19 cellular contexts compared by ENCODE assay signal in the genomic region with DNA sequence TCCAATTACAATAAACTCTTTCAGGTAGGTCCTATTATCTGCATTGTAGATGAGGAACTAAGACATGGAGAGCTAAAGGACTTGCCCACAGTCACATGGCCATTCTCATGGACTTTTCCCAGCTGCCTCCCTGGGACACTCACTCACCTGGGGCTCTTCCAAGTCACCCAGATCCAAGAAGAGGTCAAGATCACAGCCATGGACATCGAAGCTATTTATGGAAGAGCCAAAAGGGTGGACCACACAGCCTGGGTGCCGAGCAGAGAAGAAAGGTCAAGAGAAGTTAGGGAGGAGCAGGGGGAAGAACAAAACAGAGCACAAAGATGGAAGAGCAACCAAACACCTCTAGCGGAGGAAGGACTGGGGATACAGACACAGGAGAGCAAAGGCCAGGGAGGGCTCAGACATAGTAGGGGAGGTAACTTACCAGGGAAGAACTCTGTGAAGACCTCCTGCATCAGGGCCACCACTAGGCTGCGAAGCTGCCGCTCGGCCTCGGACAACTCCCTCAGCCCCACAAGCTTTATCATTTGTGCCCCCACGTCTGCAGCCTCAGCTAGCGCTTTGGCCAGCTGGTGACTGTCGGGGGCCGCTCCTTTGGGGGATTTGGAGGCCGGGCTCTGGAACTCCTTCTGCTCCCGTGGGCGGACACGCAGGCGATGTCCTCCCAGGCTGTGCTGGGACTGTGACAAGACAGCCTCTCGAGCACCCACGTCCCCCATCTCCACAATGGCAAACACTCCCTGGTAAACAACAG. TPM values are rescaled to one million over a fixed set of nuclear protein-coding genes. Genes with fewer than 3 reads are reported as not detected.
A peak's percentile ranks its signal among the peaks of the same experiment; 100 is the strongest.
DNase-seq lines count a peak whose midpoint lies in the region; ATAC-seq and TF ChIP-seq lines count a peak whose summit lies in the region.
"Had no signal": no experiment of that assay in that cellular context is flagged by ENCODE, and none has a peak within 500 bp of the region (broad histone marks: within the 10 kb centered on the region; RNA-seq: fewer than 3 reads in every experiment).

No MANE protein-coding gene starts in this region.

- no peak for ATAC-seq in activated T-cell treated with anti-CD3 and anti-CD28 coated beads, Interleukin-2, amount 50 U/mL, for 4 hours
- peak; percentile 53 to 83 (median 68) for ATAC-seq in psoas muscle
- no peak for ATAC-seq in foreskin keratinocyte
- ATAC-seq in GM18502 (IDR thresholded peaks at IDR 0.05; ENCODE audit: poor library complexity, unreplicated experiment): no peak
- ATAC-seq: GM23338, Right ventricle myocardium inferior had no signal

- no peaks in the 10 kb centered on the region for H3K27me3 Mint-ChIP-seq in activated T-cell treated with anti-CD3 and anti-CD28 coated beads, Interleukin-2, amount 50 U/mL, for 24 hours
- H3K27me3 Mint-ChIP-seq in activated T-cell treated with anti-CD3 and anti-CD28 coated beads, Interleukin-2, amount 50 U/mL, for 4 hours (ENCODE audit: low read depth): no peaks in the 10 kb centered on the region
- H3K27me3 Mint-ChIP-seq in IgD-negative memory B cell (no peaks in the 10 kb centered on the region), endodermal cell (ENCODE audit: insufficient read depth) (no peaks in the 10 kb centered on the region)
- no peaks in the 10 kb centered on the region for H3K27me3 Mint-ChIP-seq in CD8-positive, alpha-beta memory T cell
- H3K27me3 Mint-ChIP-seq: B cell had no signal

- CTCF ChIA-PET in CD8-positive, alpha-beta memory T cell (lab: Charles Lee): interaction anchor here (1.0 kb wide), 1 partner anchor 38 kb away, joined by 3 read pairs; no protein-coding TSS in a partner anchor

- H3K36me3 ChIP-seq in endodermal cell (ENCODE audit: control insufficient read depth, insufficient read depth, low read length): peaks cover 48% of the 10 kb centered on the region
- peaks cover 0 to 91% of the 10 kb centered on the region in 2 donors for H3K36me3 ChIP-seq in psoas muscle (ENCODE audit: insufficient read depth in 1 of 2, low read depth in 1 of 2)
- H3K36me3 ChIP-seq in CD8-positive, alpha-beta memory T cell (ENCODE audit: insufficient read depth, low read length): peaks cover 41% of the 10 kb centered on the region

- no peak for DNase-seq in activated T-cell treated with anti-CD3 and anti-CD28 coated beads, Interleukin-2, amount 50 U/mL, for 24 hours
- DNase-seq in activated T-cell treated with anti-CD3 and anti-CD28 coated beads, Interleukin-2, amount 50 U/mL, for 4 hours: no peak
- no peak for DNase-seq in endodermal cell
- DNase-seq in psoas muscle: peak in 1 of 2 donors; percentile 54
- no peak for DNase-seq in foreskin keratinocyte
- DNase-seq in CD8-positive, alpha-beta memory T cell: no peak
- DNase-seq: Caco-2; HCEC 1CT; NCI-H1105; NCI-H1694; NCI-H2081 treated with DMSO at 0.1 percent for 48 hours; NCI-H748 treated with DMSO at 0.1 percent for 48 hours; NK-92 treated with Interleukin-12 subunit alpha and Interleukin-12 subunit beta, amount 100 ng/mL, for 24 hours had no signal

- peaks cover 78% of the 10 kb centered on the region for H3K36me3 Mint-ChIP-seq in activated T-cell treated with anti-CD3 and anti-CD28 coated beads, Interleukin-2, amount 50 U/mL, for 24 hours (ENCODE audit: low read depth)
- H3K36me3 Mint-ChIP-seq in activated T-cell treated with anti-CD3 and anti-CD28 coated beads, Interleukin-2, amount 50 U/mL, for 4 hours (ENCODE audit: insufficient read depth): peaks cover 18% of the 10 kb centered on the region
- H3K36me3 Mint-ChIP-seq in IgD-negative memory B cell (no peaks in the 10 kb centered on the region), endodermal cell (ENCODE audit: low read depth) (peaks cover 54% of the 10 kb centered on the region)
- H3K36me3 Mint-ChIP-seq in CD8-positive, alpha-beta memory T cell: peaks cover 0 to 57% (median 7%) of the 10 kb centered on the region in 3 donors

- intact Hi-C loops in psoas muscle (cut with DNase I): no loop called here

- no peaks in the 10 kb centered on the region for H3K4me1 ChIP-seq in endodermal cell (ENCODE audit: control insufficient read depth, insufficient read depth, low read length)
- peaks cover 21% of the 10 kb centered on the region for H3K4me1 ChIP-seq in psoas muscle
- no peaks in the 10 kb centered on the region for H3K4me1 ChIP-seq in foreskin keratinocyte
- no peaks in the 10 kb centered on the region for H3K4me1 ChIP-seq in CD8-positive, alpha-beta memory T cell (ENCODE audit: insufficient read depth, low read length)
- H3K4me1 ChIP-seq: Caco-2 had no signal

- H3K27me3 ChIP-seq in endodermal cell (ENCODE audit: control insufficient read depth, insufficient read depth, low read length, poor library complexity, severe bottlenecking): no peaks in the 10 kb centered on the region
- no peaks in the 10 kb centered on the region for H3K27me3 ChIP-seq in psoas muscle (ENCODE audit: insufficient read depth in 3 of 3, low read length in 2 of 3)
- no peaks in the 10 kb centered on the region for H3K27me3 ChIP-seq in foreskin keratinocyte
- no peaks in the 10 kb centered on the region for H3K27me3 ChIP-seq in CD8-positive, alpha-beta memory T cell (ENCODE audit: insufficient read depth, low read length, poor library complexity, severe bottlenecking)
- H3K27me3 ChIP-seq: Peyer's patch had no signal

- TF ChIP-seq CTCF in endodermal cell (conservative IDR thresholded peaks at IDR 0.05): no peak
- no peak for TF ChIP-seq CTCF in psoas muscle (IDR thresholded peaks at IDR 0.05)
- TF ChIP-seq CTCF in foreskin keratinocyte (conservative IDR thresholded peaks at IDR 0.05): no peak

- peak overlapping the region; percentile 23 for H3K27ac Mint-ChIP-seq in activated T-cell treated with anti-CD3 and anti-CD28 coated beads, Interleukin-2, amount 50 U/mL, for 24 hours
- H3K27ac Mint-ChIP-seq in IgD-negative memory B cell (peak overlapping the region in 2 of 3 donors; percentile 43 to 85), endodermal cell (peak overlapping the region; percentile 2)
- H3K27ac Mint-ChIP-seq in CD8-positive, alpha-beta memory T cell: peak overlapping the region in 3 of 8 donors; percentile 30 to 64 (median 53)
- H3K27ac Mint-ChIP-seq: B cell, GM23338 had no signal

- WGBS in endodermal cell (ENCODE audit: insufficient coverage in 1 of 2, insufficient read length in 1 of 2), 2 experiments: 93 to 94% methylated on average over 9 to 18 of the region's 18 CpGs
- 80 to 81% (median 81%) methylated on average over 18 of the region's 18 CpGs for WGBS in psoas muscle, 3 donors

- H3K9me3 Mint-ChIP-seq in activated T-cell treated with anti-CD3 and anti-CD28 coated beads, Interleukin-2, amount 50 U/mL, for 24 hours: no peaks in the 10 kb centered on the region
- H3K9me3 Mint-ChIP-seq in activated T-cell treated with anti-CD3 and anti-CD28 coated beads, Interleukin-2, amount 50 U/mL, for 4 hours: no peaks in the 10 kb centered on the region
- H3K9me3 Mint-ChIP-seq in IgD-negative memory B cell (no peaks in the 10 kb centered on the region), endodermal cell (peaks cover 3% of the 10 kb centered on the region)
- H3K9me3 Mint-ChIP-seq in CD8-positive, alpha-beta memory T cell: no peaks in the 10 kb centered on the region
- H3K9me3 Mint-ChIP-seq: GM23338 had no signal

- POLR2A ChIA-PET in CD8-positive, alpha-beta memory T cell (lab: Charles Lee): interaction anchor here (0.7 kb wide), 1 partner anchor 127 kb away, joined by 4 read pairs; no protein-coding TSS in a partner anchor

- no peak overlapping the region for H3K4me3 Mint-ChIP-seq in activated T-cell treated with anti-CD3 and anti-CD28 coated beads, Interleukin-2, amount 50 U/mL, for 24 hours
- no peak overlapping the region for H3K4me3 Mint-ChIP-seq in activated T-cell treated with anti-CD3 and anti-CD28 coated beads, Interleukin-2, amount 50 U/mL, for 4 hours
- H3K4me3 Mint-ChIP-seq in IgD-negative memory B cell (peak overlapping the region in 1 of 4 donors; percentile 32), endodermal cell (no peak overlapping the region)
- no peak overlapping the region for H3K4me3 Mint-ChIP-seq in CD8-positive, alpha-beta memory T cell
- H3K4me3 Mint-ChIP-seq: B cell, GM23338 had no signal

- H3K4me3 ChIP-seq in endodermal cell (ENCODE audit: low read length): no peak overlapping the region
- H3K4me3 ChIP-seq in psoas muscle: no peak overlapping the region
- no peak overlapping the region for H3K4me3 ChIP-seq in CD8-positive, alpha-beta memory T cell (ENCODE audit: low read length)
- H3K4me3 ChIP-seq: GM23338, Peyer's patch had no signal

- H3K27ac ChIP-seq in endodermal cell (ENCODE audit: low read depth, low read length): no peak overlapping the region
- H3K27ac ChIP-seq in psoas muscle: peak overlapping the region; percentile 23
- no peak overlapping the region for H3K27ac ChIP-seq in foreskin keratinocyte
- no peak overlapping the region for H3K27ac ChIP-seq in CD8-positive, alpha-beta memory T cell (ENCODE audit: low read depth, low read length)
- H3K27ac ChIP-seq: Peyer's patch had no signal

- no peak overlapping the region for H3K9ac ChIP-seq in endodermal cell (ENCODE audit: extremely low read depth, low read length, poor library complexity, severe bottlenecking)

- peaks cover 10% of the 10 kb centered on the region for H3K4me1 Mint-ChIP-seq in activated T-cell treated with anti-CD3 and anti-CD28 coated beads, Interleukin-2, amount 50 U/mL, for 24 hours (ENCODE audit: low read depth)
- peaks cover 2% of the 10 kb centered on the region for H3K4me1 Mint-ChIP-seq in activated T-cell treated with anti-CD3 and anti-CD28 coated beads, Interleukin-2, amount 50 U/mL, for 4 hours (ENCODE audit: low read depth)
- H3K4me1 Mint-ChIP-seq in IgD-negative memory B cell (peaks cover 0 to 3% (median 2%) of the 10 kb centered on the region in 3 donors), endodermal cell (no peaks in the 10 kb centered on the region)
- H3K4me1 Mint-ChIP-seq in CD8-positive, alpha-beta memory T cell: peaks cover 0 to 7% (median 6%) of the 10 kb centered on the region in 3 donors
- H3K4me1 Mint-ChIP-seq: GM23338 had no signal

- H3K9me3 ChIP-seq in endodermal cell (ENCODE audit: control insufficient read depth, low read length) (peaks cover 4% of the 10 kb centered on the region), psoas muscle (no peaks in the 10 kb centered on the region)
- H3K9me3 ChIP-seq in CD8-positive, alpha-beta memory T cell (ENCODE audit: low read length): no peaks in the 10 kb centered on the region
- H3K9me3 ChIP-seq: Caco-2, Peyer's patch had no signal

RNA-seq across cellular contexts. Expression of a gene that starts 7.4 kb away (rescaled TPM):
- 1,000 to 10,000 TPM; 1,775 to 1,880 (median 1,879) TPM for total RNA-seq in activated T-cell treated with anti-CD3 and anti-CD28 coated beads, Interleukin-2, amount 50 U/mL, for 4 hours
- 1,657 TPM for polyA plus RNA-seq in IgD-negative memory B cell
- 1,000 to 10,000 TPM; 1,705 to 1,818 TPM for total RNA-seq in endodermal cell
- polyA plus RNA-seq in endodermal cell (2013, experiment 1 of 2): 2,069 TPM
- 1,897 TPM for polyA plus RNA-seq in endodermal cell (2013, experiment 2 of 2)
- total RNA-seq in psoas muscle: 1,000 to 10,000 TPM; 1,137 to 1,954 (median 1,509) TPM
- 1,000 to 10,000 TPM; 1,687 to 2,356 (median 2,243) TPM for polyA plus RNA-seq in psoas muscle
- 1,508 and 1,552 TPM in 2 replicates for total RNA-seq in foreskin keratinocyte
- polyA plus RNA-seq in foreskin keratinocyte: 1,795 and 1,871 TPM in 2 replicates
- total RNA-seq in CD8-positive, alpha-beta memory T cell: 1,000 to 10,000 TPM; 1,800 to 1,846 TPM
- 1,157 TPM for polyA plus RNA-seq in CD8-positive, alpha-beta memory T cell

RNA-seq across cellular contexts. Expression of a gene that starts 10.2 kb away (rescaled TPM):
- total RNA-seq in activated T-cell treated with anti-CD3 and anti-CD28 coated beads, Interleukin-2, amount 50 U/mL, for 4 hours: 10 to 100 TPM; 39.4 to 46.1 (median 41.6) TPM
- 19.2 TPM for polyA plus RNA-seq in IgD-negative memory B cell
- 10 to 100 TPM; 16.0 to 33.5 TPM for total RNA-seq in endodermal cell
- 22.9 TPM for polyA plus RNA-seq in endodermal cell (2013, experiment 1 of 2)
- polyA plus RNA-seq in endodermal cell (2013, experiment 2 of 2): 19.0 TPM
- total RNA-seq in psoas muscle: 10 to 100 TPM; 14.3 to 23.7 (median 19.6) TPM
- 10 to 100 TPM; 12.1 to 15.5 (median 12.7) TPM for polyA plus RNA-seq in psoas muscle
- 12.1 and 13.1 TPM in 2 replicates for total RNA-seq in foreskin keratinocyte
- polyA plus RNA-seq in foreskin keratinocyte: 12.7 and 13.6 TPM in 2 replicates
- total RNA-seq in CD8-positive, alpha-beta memory T cell: 10 to 100 TPM; 30.8 to 32.7 TPM
- polyA plus RNA-seq in CD8-positive, alpha-beta memory T cell: 13.7 TPM

RNA-seq across cellular contexts. Expression of a gene that starts 20.5 kb away (rescaled TPM):
- total RNA-seq in activated T-cell treated with anti-CD3 and anti-CD28 coated beads, Interleukin-2, amount 50 U/mL, for 4 hours: 100 to 1,000 TPM; 217 to 224 (median 220) TPM
- polyA plus RNA-seq in IgD-negative memory B cell (32.9 TPM), psoas muscle (10 to 100 TPM; 18.4 to 27.1 (median 26.9) TPM), foreskin keratinocyte (93.6 and 107 TPM in 2 replicates)
- total RNA-seq in endodermal cell (100 to 1,000 TPM; 131 to 155 TPM), psoas muscle (10 to 100 TPM; 20.0 to 32.5 (median 28.6) TPM), foreskin keratinocyte (172 and 183 TPM in 2 replicates)
- polyA plus RNA-seq in endodermal cell (2013, experiment 1 of 2): 118 TPM
- 114 TPM for polyA plus RNA-seq in endodermal cell (2013, experiment 2 of 2)
- 100 to 1,000 TPM; 248 to 263 TPM for total RNA-seq in CD8-positive, alpha-beta memory T cell
- polyA plus RNA-seq in CD8-positive, alpha-beta memory T cell: 37.4 TPM

RNA-seq across cellular contexts. Expression of a gene that starts 31.4 kb away (rescaled TPM):
- 100 to 1,000 TPM; 145 to 160 (median 155) TPM for total RNA-seq in activated T-cell treated with anti-CD3 and anti-CD28 coated beads, Interleukin-2, amount 50 U/mL, for 4 hours
- 13.8 TPM for polyA plus RNA-seq in IgD-negative memory B cell
- 10 to 100 TPM; 51.5 to 57.7 TPM for total RNA-seq in endodermal cell
- polyA plus RNA-seq in endodermal cell (2013, experiment 1 of 2): 27.2 TPM
- 23.1 TPM for polyA plus RNA-seq in endodermal cell (2013, experiment 2 of 2)
- 10 to 100 TPM; 14.1 to 19.5 (median 16.9) TPM for total RNA-seq in psoas muscle
- polyA plus RNA-seq in psoas muscle: 10 to 100 TPM in 2 of 3 donors, 1 to 10 TPM in 1; 7.4 to 11.3 (median 11.1) TPM
- total RNA-seq in foreskin keratinocyte: 21.5 and 21.6 TPM in 2 replicates
- 19.7 and 22.9 TPM in 2 replicates for polyA plus RNA-seq in foreskin keratinocyte
- 100 to 1,000 TPM; 133 to 134 TPM for total RNA-seq in CD8-positive, alpha-beta memory T cell
- 22.9 TPM for polyA plus RNA-seq in CD8-positive, alpha-beta memory T cell

RNA-seq across cellular contexts. Expression of a gene that starts 31.9 kb away (rescaled TPM):
- 1 to 10 TPM; 5.8 to 6.6 (median 5.8) TPM for total RNA-seq in activated T-cell treated with anti-CD3 and anti-CD28 coated beads, Interleukin-2, amount 50 U/mL, for 4 hours
- 0.19 TPM for polyA plus RNA-seq in IgD-negative memory B cell
- 1 to 10 TPM in 1 of 2 donors, under 1 TPM in 1; 0.71 to 1.3 TPM for total RNA-seq in endodermal cell
- 0.71 TPM for polyA plus RNA-seq in endodermal cell (2013, experiment 1 of 2)
- 1.2 TPM for polyA plus RNA-seq in endodermal cell (2013, experiment 2 of 2)
- 1 to 10 TPM; 2.0 to 4.4 (median 3.1) TPM for total RNA-seq in psoas muscle
- polyA plus RNA-seq in psoas muscle: 1 to 10 TPM; 3.7 to 5.5 (median 4.7) TPM
- 1.0 and 1.2 TPM in 2 replicates for total RNA-seq in foreskin keratinocyte
- polyA plus RNA-seq in foreskin keratinocyte: 1.5 and 1.8 TPM in 2 replicates
- 1 to 10 TPM; 4.9 to 5.3 TPM for total RNA-seq in CD8-positive, alpha-beta memory T cell
- 1.7 TPM for polyA plus RNA-seq in CD8-positive, alpha-beta memory T cell

Comparison
In these comparisons a context has a peak if more than half of its experiments do, and no peak if none do; other contexts are left out.
1. ATAC-seq: peak in psoas muscle (4 of 4); none in activated T-cell treated with anti-CD3 and anti-CD28 coated beads, Interleukin-2, amount 50 U/mL, for 4 hours (0 of 2), foreskin keratinocyte (single experiment) and GM18502 (single experiment).